In the genomic region with DNA sequence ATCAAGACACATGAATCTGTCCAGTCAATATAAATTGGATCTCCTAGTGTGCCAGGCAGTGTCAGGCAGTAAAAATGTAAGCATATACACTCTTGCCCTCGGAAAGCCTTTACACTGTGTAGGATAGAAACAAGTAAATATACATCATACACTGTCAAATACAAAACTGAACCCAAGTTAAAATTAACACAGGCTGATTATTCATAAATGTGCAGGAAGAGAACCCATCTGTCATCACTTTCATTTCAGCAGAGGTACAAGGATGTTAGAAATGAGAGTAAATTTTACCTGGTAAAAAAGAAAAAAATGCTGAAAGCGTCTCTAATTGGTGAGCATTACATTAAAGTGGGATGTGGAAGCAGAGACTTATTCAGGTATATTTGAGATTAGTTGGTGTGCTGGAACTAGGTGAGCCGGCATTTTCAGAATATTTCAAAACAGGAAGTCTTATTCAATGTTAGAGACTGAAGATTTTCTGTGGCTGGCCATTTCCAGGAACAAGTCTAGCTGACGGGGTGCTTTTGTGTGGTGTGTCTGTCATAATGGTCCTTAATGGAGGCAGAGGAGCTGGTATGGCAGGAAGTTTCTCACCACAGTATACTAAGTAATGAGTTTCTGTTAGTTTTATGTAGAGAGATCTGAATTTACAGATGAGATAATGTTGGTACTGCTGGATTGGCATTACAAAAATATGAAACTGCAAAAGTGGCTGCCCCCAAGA, we compare ENCODE assay signal across 8 cellular contexts.
DNase-seq lines count a peak whose midpoint lies in the region; FAIRE-seq and TF ChIP-seq lines count a peak whose summit lies in the region.

No MANE protein-coding gene starts in this region.

- DNase-seq in GM10248 (ENCODE audit: extremely low spot score) (peak; percentile 18), H54 (ENCODE audit: insufficient read length, low spot score) (no peak), MV-4-11 (lab: John Stamatoyannopoulos, UW) (peak; percentile 93), fibroblast of pulmonary artery (ENCODE audit: low read depth) (peak; percentile 57), NCI-H2107 (lab: John Stamatoyannopoulos, UW) (no peak), middle frontal gyrus (ENCODE audit: extremely low spot score, low spot score) (no peak)
- DNase-seq in activated CD8-positive, alpha-beta memory T cell treated with anti-CD3 and anti-CD28 coated beads, Interleukin-2, amount 50 U/mL, for 1 hour (ENCODE audit: extremely low read depth) = peak; percentile 66
- DNase-seq in stimulated activated CD4-positive, alpha-beta T cell treated with anti-CD3 and anti-CD28 coated beads, Interleukin-15, amount 100 ng/mL, for 24 hours = peak; percentile 78

- TF ChIP-seq CTCF in GM10248 (IDR thresholded peaks at IDR 0.05; ENCODE audit: control extremely low read depth, extremely low read depth, low read depth, missing control alignments) (no peak), fibroblast of pulmonary artery (IDR thresholded peaks at IDR 0.05; ENCODE audit: low read length, missing control alignments) (no peak)

- POLR2A ChIA-PET in GM10248 (lab: Yijun Ruan, JAX) = no interaction called here

- peak; percentile 33 for FAIRE-seq in H54 (lab: Jason Lieb, UNC)

- TF ChIP-seq POLR2A in H54 (IDR thresholded peaks at IDR 0.05; ENCODE audit: low read depth, low read length) = no peak

- no peak overlapping the region for H3K4me3 ChIP-seq in fibroblast of pulmonary artery (replicated peaks; ENCODE audit: low read depth, low read length)

- CTCF ChIA-PET in GM10248 (lab: Yijun Ruan, JAX) = no interaction called here

Comparison
In these comparisons a context has a peak if more than half of its experiments do, and no peak if none do; other contexts are left out.
1. DNase-seq: peak in GM10248 (single experiment), MV-4-11 (single experiment), activated CD8-positive, alpha-beta memory T cell treated with anti-CD3 and anti-CD28 coated beads, Interleukin-2, amount 50 U/mL, for 1 hour (single experiment), fibroblast of pulmonary artery (single experiment) and stimulated activated CD4-positive, alpha-beta T cell treated with anti-CD3 and anti-CD28 coated beads, Interleukin-15, amount 100 ng/mL, for 24 hours (single experiment); none in H54 (single experiment), NCI-H2107 (single experiment) and middle frontal gyrus (single experiment).